14 cellular contexts compared by ENCODE assay signal in the genomic region with DNA sequence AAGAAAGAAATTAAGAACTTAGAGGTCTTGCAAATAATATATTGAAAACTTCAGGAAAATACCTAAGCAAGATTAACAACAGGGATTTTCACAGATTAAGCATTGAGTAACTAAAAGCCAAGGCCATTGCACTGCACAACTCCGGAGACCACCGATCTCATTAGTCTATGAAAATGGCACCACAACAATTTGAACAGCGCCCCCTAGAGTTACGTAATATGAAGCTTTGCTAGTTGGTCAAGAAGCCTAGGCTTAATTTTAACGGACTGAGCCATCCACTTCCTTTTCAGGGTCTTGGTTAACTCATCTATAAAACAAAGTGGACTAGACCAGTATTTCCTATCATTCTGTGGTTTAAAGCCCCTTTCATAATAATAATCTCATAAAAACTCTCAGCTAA. TPM values are rescaled to one million over a fixed set of nuclear protein-coding genes. Genes with fewer than 3 reads are reported as not detected.
DNase-seq lines count a peak whose midpoint lies in the region; ATAC-seq and TF ChIP-seq lines count a peak whose summit lies in the region.
"Had no signal": no experiment of that assay in that cellular context is flagged by ENCODE, and none has a peak within 500 bp of the region (broad histone marks: within the 10 kb centered on the region; RNA-seq: fewer than 3 reads in every experiment).

No MANE protein-coding gene starts in this region.

- H3K36me3 Mint-ChIP-seq in mesothelial cell of epicardium = no peaks in the 10 kb centered on the region
- H3K36me3 Mint-ChIP-seq: stimulated activated effector memory CD8-positive, alpha-beta T cell treated with anti-CD3 and anti-CD28 coated beads, Interleukin-12 subunit alpha, Interleukin-12 subunit beta, amount 100 ng/mL, for 72 hours had no signal

- H3K4me3 Mint-ChIP-seq in mesothelial cell of epicardium = no peak overlapping the region
- H3K4me3 Mint-ChIP-seq: stimulated activated effector memory CD8-positive, alpha-beta T cell treated with anti-CD3 and anti-CD28 coated beads, Interleukin-12 subunit alpha, Interleukin-12 subunit beta, amount 100 ng/mL, for 72 hours had no signal

- in situ Hi-C loops in astrocyte of the cerebellum (cut with HindIII; ENCODE audit: low sequenced_read_pairs) = no loop called here

- peaks cover 24% of the 10 kb centered on the region for H3K4me1 Mint-ChIP-seq in mesothelial cell of epicardium
- H3K4me1 Mint-ChIP-seq: stimulated activated effector memory CD8-positive, alpha-beta T cell treated with anti-CD3 and anti-CD28 coated beads, Interleukin-12 subunit alpha, Interleukin-12 subunit beta, amount 100 ng/mL, for 72 hours had no signal

- no peaks in the 10 kb centered on the region for H3K27me3 Mint-ChIP-seq in mesothelial cell of epicardium (ENCODE audit: low read depth)

- no peak overlapping the region for H3K4me3 ChIP-seq in astrocyte of the cerebellum (ENCODE audit: low read depth, low read length)
- H3K4me3 ChIP-seq: left lung, skin epidermis had no signal

- H3K27ac Mint-ChIP-seq in mesothelial cell of epicardium = no peak overlapping the region
- H3K27ac Mint-ChIP-seq: stimulated activated effector memory CD8-positive, alpha-beta T cell treated with anti-CD3 and anti-CD28 coated beads, Interleukin-12 subunit alpha, Interleukin-12 subunit beta, amount 100 ng/mL, for 72 hours had no signal

- DNase-seq in DMS 273 (lab: John Stamatoyannopoulos, UW; ENCODE audit: unreplicated experiment) (peak; percentile 53), DMS 273 treated with DMSO at 0.1 percent for 48 hours (lab: John Stamatoyannopoulos, UW) (no peak), astrocyte of the cerebellum (ENCODE audit: low read depth) (no peak), mesothelial cell of epicardium (ENCODE audit: low spot score in 2 of 2, unreplicated experiment in 2 of 2) (no peak), COLO829 (ENCODE audit: low spot score) (no peak), mesenteric fat pad (ENCODE audit: low spot score) (no peak)
- DNase-seq: 8988T; activated effector memory CD4-positive, alpha-beta T cell treated with anti-CD3 and anti-CD28 coated beads, Interleukin-2, amount 50 U/mL, for 16 hours; effector memory CD4-positive, alpha-beta T cell had no signal

- no peak for ATAC-seq in GM21576 (IDR thresholded peaks at IDR 0.05; ENCODE audit: unreplicated experiment)
- ATAC-seq: left lung; stimulated activated effector memory CD8-positive, alpha-beta T cell treated with anti-CD3 and anti-CD28 coated beads, Interleukin-12 subunit alpha, Interleukin-12 subunit beta, amount 100 ng/mL, for 72 hours had no signal

- peak; percentile 42; the same call in 1 of the 2 replicates for TF ChIP-seq CTCF in LNCAP (IDR thresholded peaks at IDR 0.05)
- TF ChIP-seq CTCF in astrocyte of the cerebellum (IDR thresholded peaks at IDR 0.05; ENCODE audit: low read depth, low read length, missing control alignments) = peak; percentile 34
- peak; percentile 47 for TF ChIP-seq CTCF in mesothelial cell of epicardium (IDR thresholded peaks at IDR 0.05; ENCODE audit: unreplicated experiment)

- peaks cover 3% of the 10 kb centered on the region for H3K9me3 Mint-ChIP-seq in mesothelial cell of epicardium
- H3K9me3 Mint-ChIP-seq: stimulated activated effector memory CD8-positive, alpha-beta T cell treated with anti-CD3 and anti-CD28 coated beads, Interleukin-12 subunit alpha, Interleukin-12 subunit beta, amount 100 ng/mL, for 72 hours had no signal

RNA-seq across cellular contexts. Expression of a gene that starts 24.8 kb away (rescaled TPM):
- not detected in 3 replicates for total RNA-seq in mesothelial cell of epicardium
- not detected for total RNA-seq in mesenteric fat pad

RNA-seq across cellular contexts. Expression of a gene that starts 57.7 kb away (rescaled TPM):
- 28.2 to 29.1 TPM (median 28.5 TPM) in 3 replicates for total RNA-seq in mesothelial cell of epicardium
- 15.9 TPM for total RNA-seq in mesenteric fat pad
